1 cellular context compared by ENCODE assay signal in the genomic region with DNA sequence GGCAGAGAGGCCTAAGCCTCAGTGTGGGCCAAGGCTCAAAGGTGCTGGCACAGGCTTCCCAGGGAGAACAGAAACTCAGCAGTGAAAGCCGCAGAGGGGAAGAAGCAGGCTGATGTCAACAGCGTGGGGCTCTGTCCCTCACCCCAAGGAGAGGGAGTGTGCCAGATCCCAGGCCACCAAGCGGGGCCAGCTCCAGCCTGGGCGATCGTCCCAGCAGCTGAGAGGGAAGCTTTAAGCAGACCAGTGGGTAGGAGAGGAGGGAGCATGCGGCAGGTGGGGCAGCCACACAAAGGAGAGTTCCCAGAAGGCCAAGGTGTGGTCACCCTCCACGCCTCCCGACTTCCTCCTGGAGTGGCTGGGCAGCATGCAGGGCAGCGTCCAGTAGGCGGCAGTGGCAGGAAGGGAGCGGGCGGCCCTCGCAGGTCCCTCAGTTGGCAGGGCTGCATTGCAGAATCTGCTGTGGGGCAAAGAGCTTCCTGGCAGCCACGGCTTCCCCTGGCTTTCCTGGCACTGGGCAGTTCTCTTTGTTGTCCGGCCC.
TF ChIP-seq lines count a peak whose summit lies in the region.

No MANE protein-coding gene starts in this region.

TF ChIP-seq in K562, 482 proteins besides CTCF, POLR2A, EP300 and RAD21 (continues in another document):
- TF ChIP-seq NFATC3 (IDR thresholded peaks at IDR 0.05) (no peak), PCBP1 (IDR thresholded peaks at IDR 0.05; ENCODE audit: low read depth, low read length, poor library complexity, severe bottlenecking) (no peak), CBX1 (IDR thresholded peaks at IDR 0.05; ENCODE audit: low read depth) (no peak), FIP1L1 (IDR thresholded peaks at IDR 0.05; ENCODE audit: low read depth, low read length, poor library complexity, severe bottlenecking) (peak; percentile 39), ZNF274 (IDR thresholded peaks at IDR 0.05; ENCODE audit: borderline replicate concordance, low read depth, low read length) (no peak), MBD2 (IDR thresholded peaks at IDR 0.05; ENCODE audit: borderline replicate concordance, low read depth) (no peak), ZNF766 (CRISPR knock-in tag; conservative IDR thresholded peaks at IDR 0.05) (no peak), SPI1 (IDR thresholded peaks at IDR 0.05; ENCODE audit: borderline replicate concordance, low read depth, low read length) (no peak), RFX7 (CRISPR knock-in tag; IDR thresholded peaks at IDR 0.05) (no peak), BCOR (IDR thresholded peaks at IDR 0.05) (no peak), ZNF124 (CRISPR knock-in tag; IDR thresholded peaks at IDR 0.05) (no peak), CHD1 (IDR thresholded peaks at IDR 0.05; ENCODE audit: low read length) (no peak), TSC22D4 (tag; IDR thresholded peaks at IDR 0.05) (no peak), SMAD2 (IDR thresholded peaks at IDR 0.05; ENCODE audit: low read depth, low read length) (no peak), DACH1 (IDR thresholded peaks at IDR 0.05; ENCODE audit: partially characterized antibody) (no peak), ATF1 (CRISPR knock-in tag; IDR thresholded peaks at IDR 0.05) (no peak), ATF1 (tag; IDR thresholded peaks at IDR 0.05) (no peak), ZNF79 (CRISPR knock-in tag; IDR thresholded peaks at IDR 0.05; ENCODE audit: low read depth) (no peak), C11orf30 (IDR thresholded peaks at IDR 0.05; ENCODE audit: low read depth) (no peak), FOXK2 (conservative IDR thresholded peaks at IDR 0.05 in 1 of 2, IDR thresholded peaks at IDR 0.05 in 1 of 2; ENCODE audit: low read depth in 2 of 2) (no peak), SUPT5H (IDR thresholded peaks at IDR 0.05) (peak; percentile 69), U2AF1 (optimal IDR thresholded peaks at IDR 0.05; ENCODE audit: low read depth, low read length) (no peak), HMGN3 (IDR thresholded peaks at IDR 0.05; ENCODE audit: borderline replicate concordance, extremely low read depth, insufficient read length, low read depth, low read length) (peak; percentile 23), ZBTB17 (CRISPR knock-in tag; IDR thresholded peaks at IDR 0.05) (no peak), NELFE (IDR thresholded peaks at IDR 0.05; ENCODE audit: insufficient read depth, insufficient read length) (no peak), NFXL1 (CRISPR knock-in tag; IDR thresholded peaks at IDR 0.05) (no peak), CBFB (CRISPR knock-in tag; IDR thresholded peaks at IDR 0.05) (no peak)
- TF ChIP-seq, protein P1, sequence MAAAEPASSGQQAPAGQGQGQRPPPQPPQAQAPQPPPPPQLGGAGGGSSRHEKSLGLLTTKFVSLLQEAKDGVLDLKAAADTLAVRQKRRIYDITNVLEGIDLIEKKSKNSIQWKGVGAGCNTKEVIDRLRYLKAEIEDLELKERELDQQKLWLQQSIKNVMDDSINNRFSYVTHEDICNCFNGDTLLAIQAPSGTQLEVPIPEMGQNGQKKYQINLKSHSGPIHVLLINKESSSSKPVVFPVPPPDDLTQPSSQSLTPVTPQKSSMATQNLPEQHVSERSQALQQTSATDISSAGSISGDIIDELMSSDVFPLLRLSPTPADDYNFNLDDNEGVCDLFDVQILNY (CRISPR knock-in tag; IDR thresholded peaks at IDR 0.05): no peak
- TF ChIP-seq, protein P2, sequence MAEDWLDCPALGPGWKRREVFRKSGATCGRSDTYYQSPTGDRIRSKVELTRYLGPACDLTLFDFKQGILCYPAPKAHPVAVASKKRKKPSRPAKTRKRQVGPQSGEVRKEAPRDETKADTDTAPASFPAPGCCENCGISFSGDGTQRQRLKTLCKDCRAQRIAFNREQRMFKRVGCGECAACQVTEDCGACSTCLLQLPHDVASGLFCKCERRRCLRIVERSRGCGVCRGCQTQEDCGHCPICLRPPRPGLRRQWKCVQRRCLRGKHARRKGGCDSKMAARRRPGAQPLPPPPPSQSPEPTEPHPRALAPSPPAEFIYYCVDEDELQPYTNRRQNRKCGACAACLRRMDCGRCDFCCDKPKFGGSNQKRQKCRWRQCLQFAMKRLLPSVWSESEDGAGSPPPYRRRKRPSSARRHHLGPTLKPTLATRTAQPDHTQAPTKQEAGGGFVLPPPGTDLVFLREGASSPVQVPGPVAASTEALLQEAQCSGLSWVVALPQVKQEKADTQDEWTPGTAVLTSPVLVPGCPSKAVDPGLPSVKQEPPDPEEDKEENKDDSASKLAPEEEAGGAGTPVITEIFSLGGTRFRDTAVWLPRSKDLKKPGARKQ (CRISPR knock-in tag; IDR thresholded peaks at IDR 0.05): no peak
- TF ChIP-seq, protein P3, sequence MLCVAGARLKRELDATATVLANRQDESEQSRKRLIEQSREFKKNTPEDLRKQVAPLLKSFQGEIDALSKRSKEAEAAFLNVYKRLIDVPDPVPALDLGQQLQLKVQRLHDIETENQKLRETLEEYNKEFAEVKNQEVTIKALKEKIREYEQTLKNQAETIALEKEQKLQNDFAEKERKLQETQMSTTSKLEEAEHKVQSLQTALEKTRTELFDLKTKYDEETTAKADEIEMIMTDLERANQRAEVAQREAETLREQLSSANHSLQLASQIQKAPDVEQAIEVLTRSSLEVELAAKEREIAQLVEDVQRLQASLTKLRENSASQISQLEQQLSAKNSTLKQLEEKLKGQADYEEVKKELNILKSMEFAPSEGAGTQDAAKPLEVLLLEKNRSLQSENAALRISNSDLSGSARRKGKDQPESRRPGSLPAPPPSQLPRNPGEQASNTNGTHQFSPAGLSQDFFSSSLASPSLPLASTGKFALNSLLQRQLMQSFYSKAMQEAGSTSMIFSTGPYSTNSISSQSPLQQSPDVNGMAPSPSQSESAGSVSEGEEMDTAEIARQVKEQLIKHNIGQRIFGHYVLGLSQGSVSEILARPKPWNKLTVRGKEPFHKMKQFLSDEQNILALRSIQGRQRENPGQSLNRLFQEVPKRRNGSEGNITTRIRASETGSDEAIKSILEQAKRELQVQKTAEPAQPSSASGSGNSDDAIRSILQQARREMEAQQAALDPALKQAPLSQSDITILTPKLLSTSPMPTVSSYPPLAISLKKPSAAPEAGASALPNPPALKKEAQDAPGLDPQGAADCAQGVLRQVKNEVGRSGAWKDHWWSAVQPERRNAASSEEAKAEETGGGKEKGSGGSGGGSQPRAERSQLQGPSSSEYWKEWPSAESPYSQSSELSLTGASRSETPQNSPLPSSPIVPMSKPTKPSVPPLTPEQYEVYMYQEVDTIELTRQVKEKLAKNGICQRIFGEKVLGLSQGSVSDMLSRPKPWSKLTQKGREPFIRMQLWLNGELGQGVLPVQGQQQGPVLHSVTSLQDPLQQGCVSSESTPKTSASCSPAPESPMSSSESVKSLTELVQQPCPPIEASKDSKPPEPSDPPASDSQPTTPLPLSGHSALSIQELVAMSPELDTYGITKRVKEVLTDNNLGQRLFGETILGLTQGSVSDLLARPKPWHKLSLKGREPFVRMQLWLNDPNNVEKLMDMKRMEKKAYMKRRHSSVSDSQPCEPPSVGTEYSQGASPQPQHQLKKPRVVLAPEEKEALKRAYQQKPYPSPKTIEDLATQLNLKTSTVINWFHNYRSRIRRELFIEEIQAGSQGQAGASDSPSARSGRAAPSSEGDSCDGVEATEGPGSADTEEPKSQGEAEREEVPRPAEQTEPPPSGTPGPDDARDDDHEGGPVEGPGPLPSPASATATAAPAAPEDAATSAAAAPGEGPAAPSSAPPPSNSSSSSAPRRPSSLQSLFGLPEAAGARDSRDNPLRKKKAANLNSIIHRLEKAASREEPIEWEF (CRISPR knock-in tag; IDR thresholded peaks at IDR 0.05): no peak
- TF ChIP-seq, protein P4, sequence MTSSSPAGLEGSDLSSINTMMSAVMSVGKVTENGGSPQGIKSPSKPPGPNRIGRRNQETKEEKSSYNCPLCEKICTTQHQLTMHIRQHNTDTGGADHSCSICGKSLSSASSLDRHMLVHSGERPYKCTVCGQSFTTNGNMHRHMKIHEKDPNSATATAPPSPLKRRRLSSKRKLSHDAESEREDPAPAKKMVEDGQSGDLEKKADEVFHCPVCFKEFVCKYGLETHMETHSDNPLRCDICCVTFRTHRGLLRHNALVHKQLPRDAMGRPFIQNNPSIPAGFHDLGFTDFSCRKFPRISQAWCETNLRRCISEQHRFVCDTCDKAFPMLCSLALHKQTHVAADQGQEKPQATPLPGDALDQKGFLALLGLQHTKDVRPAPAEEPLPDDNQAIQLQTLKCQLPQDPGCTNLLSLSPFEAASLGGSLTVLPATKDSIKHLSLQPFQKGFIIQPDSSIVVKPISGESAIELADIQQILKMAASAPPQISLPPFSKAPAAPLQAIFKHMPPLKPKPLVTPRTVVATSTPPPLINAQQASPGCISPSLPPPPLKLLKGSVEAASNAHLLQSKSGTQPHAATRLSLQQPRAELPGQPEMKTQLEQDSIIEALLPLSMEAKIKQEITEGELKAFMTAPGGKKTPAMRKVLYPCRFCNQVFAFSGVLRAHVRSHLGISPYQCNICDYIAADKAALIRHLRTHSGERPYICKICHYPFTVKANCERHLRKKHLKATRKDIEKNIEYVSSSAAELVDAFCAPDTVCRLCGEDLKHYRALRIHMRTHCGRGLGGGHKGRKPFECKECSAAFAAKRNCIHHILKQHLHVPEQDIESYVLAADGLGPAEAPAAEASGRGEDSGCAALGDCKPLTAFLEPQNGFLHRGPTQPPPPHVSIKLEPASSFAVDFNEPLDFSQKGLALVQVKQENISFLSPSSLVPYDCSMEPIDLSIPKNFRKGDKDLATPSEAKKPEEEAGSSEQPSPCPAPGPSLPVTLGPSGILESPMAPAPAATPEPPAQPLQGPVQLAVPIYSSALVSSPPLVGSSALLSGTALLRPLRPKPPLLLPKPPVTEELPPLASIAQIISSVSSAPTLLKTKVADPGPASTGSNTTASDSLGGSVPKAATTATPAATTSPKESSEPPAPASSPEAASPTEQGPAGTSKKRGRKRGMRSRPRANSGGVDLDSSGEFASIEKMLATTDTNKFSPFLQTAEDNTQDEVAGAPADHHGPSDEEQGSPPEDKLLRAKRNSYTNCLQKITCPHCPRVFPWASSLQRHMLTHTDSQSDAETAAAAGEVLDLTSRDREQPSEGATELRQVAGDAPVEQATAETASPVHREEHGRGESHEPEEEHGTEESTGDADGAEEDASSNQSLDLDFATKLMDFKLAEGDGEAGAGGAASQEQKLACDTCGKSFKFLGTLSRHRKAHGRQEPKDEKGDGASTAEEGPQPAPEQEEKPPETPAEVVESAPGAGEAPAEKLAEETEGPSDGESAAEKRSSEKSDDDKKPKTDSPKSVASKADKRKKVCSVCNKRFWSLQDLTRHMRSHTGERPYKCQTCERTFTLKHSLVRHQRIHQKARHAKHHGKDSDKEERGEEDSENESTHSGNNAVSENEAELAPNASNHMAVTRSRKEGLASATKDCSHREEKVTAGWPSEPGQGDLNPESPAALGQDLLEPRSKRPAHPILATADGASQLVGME (CRISPR knock-in tag; IDR thresholded peaks at IDR 0.05): no peak
- TF ChIP-seq, protein P5, sequence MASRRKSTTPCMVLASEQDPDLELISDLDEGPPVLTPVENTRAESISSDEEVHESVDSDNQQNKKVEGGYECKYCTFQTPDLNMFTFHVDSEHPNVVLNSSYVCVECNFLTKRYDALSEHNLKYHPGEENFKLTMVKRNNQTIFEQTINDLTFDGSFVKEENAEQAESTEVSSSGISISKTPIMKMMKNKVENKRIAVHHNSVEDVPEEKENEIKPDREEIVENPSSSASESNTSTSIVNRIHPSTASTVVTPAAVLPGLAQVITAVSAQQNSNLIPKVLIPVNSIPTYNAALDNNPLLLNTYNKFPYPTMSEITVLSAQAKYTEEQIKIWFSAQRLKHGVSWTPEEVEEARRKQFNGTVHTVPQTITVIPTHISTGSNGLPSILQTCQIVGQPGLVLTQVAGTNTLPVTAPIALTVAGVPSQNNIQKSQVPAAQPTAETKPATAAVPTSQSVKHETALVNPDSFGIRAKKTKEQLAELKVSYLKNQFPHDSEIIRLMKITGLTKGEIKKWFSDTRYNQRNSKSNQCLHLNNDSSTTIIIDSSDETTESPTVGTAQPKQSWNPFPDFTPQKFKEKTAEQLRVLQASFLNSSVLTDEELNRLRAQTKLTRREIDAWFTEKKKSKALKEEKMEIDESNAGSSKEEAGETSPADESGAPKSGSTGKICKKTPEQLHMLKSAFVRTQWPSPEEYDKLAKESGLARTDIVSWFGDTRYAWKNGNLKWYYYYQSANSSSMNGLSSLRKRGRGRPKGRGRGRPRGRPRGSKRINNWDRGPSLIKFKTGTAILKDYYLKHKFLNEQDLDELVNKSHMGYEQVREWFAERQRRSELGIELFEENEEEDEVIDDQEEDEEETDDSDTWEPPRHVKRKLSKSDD (conservative IDR thresholded peaks at IDR 0.05; ENCODE audit: low read length): no peak
- TF ChIP-seq, protein P6, sequence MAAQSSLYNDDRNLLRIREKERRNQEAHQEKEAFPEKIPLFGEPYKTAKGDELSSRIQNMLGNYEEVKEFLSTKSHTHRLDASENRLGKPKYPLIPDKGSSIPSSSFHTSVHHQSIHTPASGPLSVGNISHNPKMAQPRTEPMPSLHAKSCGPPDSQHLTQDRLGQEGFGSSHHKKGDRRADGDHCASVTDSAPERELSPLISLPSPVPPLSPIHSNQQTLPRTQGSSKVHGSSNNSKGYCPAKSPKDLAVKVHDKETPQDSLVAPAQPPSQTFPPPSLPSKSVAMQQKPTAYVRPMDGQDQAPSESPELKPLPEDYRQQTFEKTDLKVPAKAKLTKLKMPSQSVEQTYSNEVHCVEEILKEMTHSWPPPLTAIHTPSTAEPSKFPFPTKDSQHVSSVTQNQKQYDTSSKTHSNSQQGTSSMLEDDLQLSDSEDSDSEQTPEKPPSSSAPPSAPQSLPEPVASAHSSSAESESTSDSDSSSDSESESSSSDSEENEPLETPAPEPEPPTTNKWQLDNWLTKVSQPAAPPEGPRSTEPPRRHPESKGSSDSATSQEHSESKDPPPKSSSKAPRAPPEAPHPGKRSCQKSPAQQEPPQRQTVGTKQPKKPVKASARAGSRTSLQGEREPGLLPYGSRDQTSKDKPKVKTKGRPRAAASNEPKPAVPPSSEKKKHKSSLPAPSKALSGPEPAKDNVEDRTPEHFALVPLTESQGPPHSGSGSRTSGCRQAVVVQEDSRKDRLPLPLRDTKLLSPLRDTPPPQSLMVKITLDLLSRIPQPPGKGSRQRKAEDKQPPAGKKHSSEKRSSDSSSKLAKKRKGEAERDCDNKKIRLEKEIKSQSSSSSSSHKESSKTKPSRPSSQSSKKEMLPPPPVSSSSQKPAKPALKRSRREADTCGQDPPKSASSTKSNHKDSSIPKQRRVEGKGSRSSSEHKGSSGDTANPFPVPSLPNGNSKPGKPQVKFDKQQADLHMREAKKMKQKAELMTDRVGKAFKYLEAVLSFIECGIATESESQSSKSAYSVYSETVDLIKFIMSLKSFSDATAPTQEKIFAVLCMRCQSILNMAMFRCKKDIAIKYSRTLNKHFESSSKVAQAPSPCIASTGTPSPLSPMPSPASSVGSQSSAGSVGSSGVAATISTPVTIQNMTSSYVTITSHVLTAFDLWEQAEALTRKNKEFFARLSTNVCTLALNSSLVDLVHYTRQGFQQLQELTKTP (IDR thresholded peaks at IDR 0.05; ENCODE audit: low read depth in 1 of 2, partially characterized antibody in 2 of 2): no peak
- TF ChIP-seq, protein P7, sequence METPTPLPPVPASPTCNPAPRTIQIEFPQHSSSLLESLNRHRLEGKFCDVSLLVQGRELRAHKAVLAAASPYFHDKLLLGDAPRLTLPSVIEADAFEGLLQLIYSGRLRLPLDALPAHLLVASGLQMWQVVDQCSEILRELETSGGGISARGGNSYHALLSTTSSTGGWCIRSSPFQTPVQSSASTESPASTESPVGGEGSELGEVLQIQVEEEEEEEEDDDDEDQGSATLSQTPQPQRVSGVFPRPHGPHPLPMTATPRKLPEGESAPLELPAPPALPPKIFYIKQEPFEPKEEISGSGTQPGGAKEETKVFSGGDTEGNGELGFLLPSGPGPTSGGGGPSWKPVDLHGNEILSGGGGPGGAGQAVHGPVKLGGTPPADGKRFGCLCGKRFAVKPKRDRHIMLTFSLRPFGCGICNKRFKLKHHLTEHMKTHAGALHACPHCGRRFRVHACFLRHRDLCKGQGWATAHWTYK (CRISPR knock-in tag; IDR thresholded peaks at IDR 0.05): no peak
